In genomic region chr19:9791552-9792181, GRCh38 we compare ENCODE assay signal across 8 cellular contexts. TPM values are rescaled to one million over a fixed set of nuclear protein-coding genes. Genes with fewer than 3 reads are reported as not detected.
A peak's percentile ranks its signal among the peaks of the same experiment; 100 is the strongest.
DNase-seq lines count a peak whose midpoint lies in the region; ATAC-seq, FAIRE-seq and TF ChIP-seq lines count a peak whose summit lies in the region.

No MANE protein-coding gene starts in this region.

- H3K27ac ChIP-seq in H1 (ENCODE audit: low read depth, low read length): no peak overlapping the region

- H3K36me3 Mint-ChIP-seq in memory B cell: no peaks in the 10 kb centered on the region

- no peak overlapping the region for H2AFZ ChIP-seq in H1 (ENCODE audit: low read length)

- CTCF ChIA-PET in H1 (lab: Charles Lee; ENCODE audit: partially characterized antibody): interaction anchor here (2.0 kb wide), 1 partner anchor 166 kb away, joined by 12 read pairs; no protein-coding TSS in a partner anchor

- POLR2A ChIA-PET in H1 (lab: Charles Lee; ENCODE audit: partially characterized antibody): no interaction called here

- no peak for TF ChIP-seq EP300 in H1 (IDR thresholded peaks at IDR 0.05; ENCODE audit: borderline replicate concordance in 1 of 2, low read depth in 2 of 2, low read length in 2 of 2)

- H3K36me3 ChIP-seq in H1 (ENCODE audit: control insufficient read depth in 2 of 4, insufficient read depth in 4 of 4, low read length in 3 of 4): no peaks in the 10 kb centered on the region

- no peak overlapping the region for H3K23ac ChIP-seq in H1 (ENCODE audit: insufficient read length)

- no peaks in the 10 kb centered on the region for H4K20me1 ChIP-seq in H1 (replicated peaks in 1 of 2; ENCODE audit: control insufficient read depth in 1 of 2, insufficient read depth in 2 of 2, low read length in 2 of 2)

- TF ChIP-seq POLR2A in H1 (IDR thresholded peaks at IDR 0.05; ENCODE audit: control extremely low read depth in 1 of 2, low read depth in 2 of 2, low read length in 2 of 2): no peak

- H3K9me3 Mint-ChIP-seq in memory B cell: peaks cover 2% of the 10 kb centered on the region

- no peak for TF ChIP-seq CTCF in H1 (IDR thresholded peaks at IDR 0.05; ENCODE audit: control extremely low read depth in 1 of 3, insufficient read depth in 1 of 3, low read depth in 1 of 3, low read length in 3 of 3)

- H3K23me2 ChIP-seq in H1 (ENCODE audit: low read depth, low read length): peaks cover 11% of the 10 kb centered on the region; the same call in 1 of the 2 replicates

- H2BK20ac ChIP-seq in H1 (ENCODE audit: low read length): no peak overlapping the region

- H3K4me1 Mint-ChIP-seq in memory B cell: peaks cover 19% of the 10 kb centered on the region

- 17% methylated on average over 7 of the region's 48 CpGs; no CpG with 5 or more reads in 1 of the 2 experiments for WGBS in H1 (ENCODE audit: extremely low coverage in 1 of 2, insufficient coverage in 1 of 2, insufficient read length in 1 of 2, insufficient replicate concordance in 2 of 2, low coverage in 1 of 2, low lambda C conversion rate in 2 of 2, missing lambda C conversion rate in 1 of 2), 2 experiments

- H3K56ac ChIP-seq in H1 (replicated peaks; ENCODE audit: insufficient read length, low read depth, low read length): no peak overlapping the region

- no peak overlapping the region for H2BK12ac ChIP-seq in H1 (ENCODE audit: low read depth, low read length)

- H4K8ac ChIP-seq in H1 (ENCODE audit: extremely low read depth, insufficient read depth, low read length): no peak overlapping the region

- no peak overlapping the region for H2BK15ac ChIP-seq in H1 (ENCODE audit: low read length)

- FAIRE-seq in H1 (lab: Jason Lieb, UNC): no peak

- TF ChIP-seq RAD21 in H1 (IDR thresholded peaks at IDR 0.05 in 1 of 2, conservative IDR thresholded peaks at IDR 0.05 in 1 of 2; ENCODE audit: low read depth in 2 of 2, low read length in 2 of 2): no peak

- H3K27ac Mint-ChIP-seq in memory B cell: peak overlapping the region; percentile 98

- no peaks in the 10 kb centered on the region for H3K27me3 Mint-ChIP-seq in memory B cell

- H4K91ac ChIP-seq in H1 (replicated peaks; ENCODE audit: insufficient read length, low read length): no peak overlapping the region

- H3K79me2 ChIP-seq in H1 (ENCODE audit: control insufficient read depth in 1 of 2, insufficient read depth in 2 of 2, low read length in 2 of 2): no peaks in the 10 kb centered on the region

- H2AK5ac ChIP-seq in H1 (ENCODE audit: low read depth, low read length): no peak overlapping the region

- no peak overlapping the region for H2BK5ac ChIP-seq in H1 (ENCODE audit: low read depth, low read length)

- 0 out of 2 replicates have a peak, but pooled peaks cover 2% of the 10 kb centered on the region for H3K79me1 ChIP-seq in H1 (ENCODE audit: low read depth, low read length)

- ATAC-seq in HG03521 (IDR thresholded peaks at IDR 0.05; ENCODE audit: unreplicated experiment) (peak; percentile 26), memory B cell (ENCODE audit: low read depth) (peak; percentile 33), HG02588 (IDR thresholded peaks at IDR 0.05; ENCODE audit: unreplicated experiment) (no peak)

- H3K4me3 ChIP-seq in H1 (ENCODE audit: extremely low read depth in 1 of 4, insufficient read depth in 2 of 4, low read depth in 3 of 4, low read length in 4 of 4): peak overlapping the region; percentile 27 to 77 (median 42); a peak in 7 of 8 replicates

- H3K4ac ChIP-seq in H1 (replicated peaks; ENCODE audit: insufficient read length, low read depth, low read length): no peak overlapping the region

- H3K9me3 ChIP-seq in H1 (ENCODE audit: insufficient read depth in 2 of 2, low read depth in 1 of 2, low read length in 1 of 2): no peaks in the 10 kb centered on the region

- no peak overlapping the region for H3K9ac ChIP-seq in H1 (replicated peaks in 1 of 4; ENCODE audit: extremely low read depth in 1 of 4, low read depth in 3 of 4, low read length in 3 of 4)

- peak overlapping the region; percentile 96 for H3K4me3 Mint-ChIP-seq in memory B cell

- no peak overlapping the region for H3K18ac ChIP-seq in H1 (ENCODE audit: extremely low read depth, low read length)

- no peak overlapping the region for H2BK120ac ChIP-seq in H1 (replicated peaks; ENCODE audit: low read depth, low read length)

- peak overlapping the region; percentile 50 to 85 for H3K4me2 ChIP-seq in H1 (ENCODE audit: insufficient read depth in 1 of 2, low read depth in 2 of 2, low read length in 2 of 2)

- H3K4me1 ChIP-seq in H1 (replicated peaks in 1 of 4; ENCODE audit: control insufficient read depth in 3 of 4, insufficient read depth in 4 of 4, low read length in 3 of 4): peaks cover 0 to 6% (median 2%) of the 10 kb centered on the region in 4 experiments; a peak in 4 of 7 replicates

- DNase-seq in GM04503 (ENCODE audit: low read depth) (peak; percentile 52), H1 (ENCODE audit: low read depth in 1 of 2, low spot score in 2 of 2) (peak; percentile 93 to 98), memory B cell (ENCODE audit: low spot score in 2 of 2) (peak; percentile 73 to 82)
- DNase-seq in NK-92 treated with Interleukin-12 subunit alpha and Interleukin-12 subunit beta, amount 100 ng/mL, for 24 hours (lab: John Stamatoyannopoulos, UW): peak; percentile 87
- DNase-seq in activated CD8-positive, alpha-beta memory T cell treated with anti-CD3 and anti-CD28 coated beads, Interleukin-2, amount 50 U/mL, for 1 hour (ENCODE audit: extremely low read depth): peak; percentile 85
- peak; percentile 79 to 92 (median 82) for DNase-seq in stimulated activated CD4-positive, alpha-beta T cell treated with anti-CD3 and anti-CD28 coated beads, TNF-alpha, amount 100 ng/mL, for 24 hours (ENCODE audit: low read depth in 3 of 3)

- H4K5ac ChIP-seq in H1 (ENCODE audit: insufficient read length, low read depth, low read length): no peak overlapping the region

- no peaks in the 10 kb centered on the region for H3K27me3 ChIP-seq in H1 (replicated peaks in 1 of 4; ENCODE audit: control insufficient read depth in 3 of 4, extremely low read depth in 1 of 4, insufficient read depth in 3 of 4, low read length in 3 of 4)

- no peak overlapping the region for H3K14ac ChIP-seq in H1 (ENCODE audit: insufficient read length)

TF ChIP-seq in H1, 55 proteins besides CTCF, POLR2A, EP300 and RAD21 (continues in another document):
- TF ChIP-seq BRCA1 (IDR thresholded peaks at IDR 0.05; ENCODE audit: low read depth, low read length) (peak; percentile 77; the same call in 1 of the 2 replicates), TAF1 (IDR thresholded peaks at IDR 0.05; ENCODE audit: low read depth, low read length) (peak; percentile 53; the same call in 1 of the 2 replicates), SP1 (IDR thresholded peaks at IDR 0.05; ENCODE audit: low read depth, low read length) (peak; percentile 80), CHD2 (IDR thresholded peaks at IDR 0.05; ENCODE audit: low read length) (peak; percentile 95), POLR2AphosphoS5 (IDR thresholded peaks at IDR 0.05; ENCODE audit: low read depth, low read length) (peak; percentile 58), RFX5 (IDR thresholded peaks at IDR 0.05; ENCODE audit: borderline replicate concordance, low read depth, low read length) (no peak), CREB1 (IDR thresholded peaks at IDR 0.05) (peak; percentile 72), TBP (IDR thresholded peaks at IDR 0.05; ENCODE audit: low read depth, low read length) (peak; percentile 53; the same call in 1 of the 2 replicates), EGR1 (IDR thresholded peaks at IDR 0.05; ENCODE audit: borderline replicate concordance, low read depth, low read length) (peak; percentile 76; the same call in 1 of the 2 replicates)

RNA-seq across cellular contexts. Expression of gene ZNF846, which starts 23.1 kb away (rescaled TPM):
- total RNA-seq in H1 (2021; fragmentation: NEBNext Ultra II Directional; extraction: Animal tissue kit (Norgen Biotek cat#: 25700)): 9.0 and 9.2 TPM in 2 replicates
- polyA plus RNA-seq in H1 (2011; rRNA removed): 4.5 and 4.8 TPM in 2 replicates
- 6.3 TPM for polyA plus RNA-seq in H1 (2011; cell fraction: cytosol; rRNA removed)
- polyA plus RNA-seq in H1 (2011; cell fraction: nucleus; rRNA removed): 5.4 TPM
- polyA plus RNA-seq in H1 (2012, experiment 1 of 2): 7.1 to 8.6 TPM (median 7.4 TPM) in 4 replicates
- 2.9 TPM for polyA plus RNA-seq in H1 (2012, experiment 2 of 2)
- polyA plus RNA-seq in H1 (2013, experiment 1 of 2): 7.0 TPM
- polyA plus RNA-seq in H1 (2013, experiment 2 of 2): 5.5 TPM
- 10.3 and 12.6 TPM in 2 replicates for polyA minus RNA-seq in H1 (2011; rRNA and poly(A)+ RNA removed)
- 2.7 TPM for polyA minus RNA-seq in H1 (2011; cell fraction: cytosol; rRNA and poly(A)+ RNA removed)
- 9.8 TPM for polyA minus RNA-seq in H1 (2011; cell fraction: nucleus; rRNA and poly(A)+ RNA removed)

RNA-seq across cellular contexts. Expression of gene FBXL12, which starts 27.2 kb away (rescaled TPM):
- total RNA-seq in H1 (2021; fragmentation: NEBNext Ultra II Directional; extraction: Animal tissue kit (Norgen Biotek cat#: 25700)): 24.6 and 26.7 TPM in 2 replicates
- 62.3 and 89.1 TPM in 2 replicates for polyA plus RNA-seq in H1 (2011; rRNA removed)
- polyA plus RNA-seq in H1 (2011; cell fraction: cytosol; rRNA removed): 56.8 TPM
- polyA plus RNA-seq in H1 (2011; cell fraction: nucleus; rRNA removed): 59.7 TPM
- 24.8 to 33.5 TPM (median 30.6 TPM) in 4 replicates for polyA plus RNA-seq in H1 (2012, experiment 1 of 2)
- 29.7 TPM for polyA plus RNA-seq in H1 (2012, experiment 2 of 2)
- 25.9 TPM for polyA plus RNA-seq in H1 (2013, experiment 1 of 2)
- polyA plus RNA-seq in H1 (2013, experiment 2 of 2): 25.4 TPM
- 11.2 and 13.5 TPM in 2 replicates for polyA minus RNA-seq in H1 (2011; rRNA and poly(A)+ RNA removed)
- 12.6 TPM for polyA minus RNA-seq in H1 (2011; cell fraction: cytosol; rRNA and poly(A)+ RNA removed)
- polyA minus RNA-seq in H1 (2011; cell fraction: nucleus; rRNA and poly(A)+ RNA removed): 20.7 TPM

RNA-seq across cellular contexts. Expression of gene UBL5, which starts 36.1 kb away (rescaled TPM):
- total RNA-seq in H1 (2021; fragmentation: NEBNext Ultra II Directional; extraction: Animal tissue kit (Norgen Biotek cat#: 25700)): 384 and 416 TPM in 2 replicates
- polyA plus RNA-seq in H1 (2011; rRNA removed): 1,137 and 1,209 TPM in 2 replicates
- 1,381 TPM for polyA plus RNA-seq in H1 (2011; cell fraction: cytosol; rRNA removed)
- polyA plus RNA-seq in H1 (2011; cell fraction: nucleus; rRNA removed): 379 TPM
- 570 to 950 TPM (median 731 TPM) in 4 replicates for polyA plus RNA-seq in H1 (2012, experiment 1 of 2)
- polyA plus RNA-seq in H1 (2012, experiment 2 of 2): 3,120 TPM
- 427 TPM for polyA plus RNA-seq in H1 (2013, experiment 1 of 2)
- polyA plus RNA-seq in H1 (2013, experiment 2 of 2): 439 TPM
- polyA minus RNA-seq in H1 (2011; rRNA and poly(A)+ RNA removed): 103 and 118 TPM in 2 replicates
- polyA minus RNA-seq in H1 (2011; cell fraction: cytosol; rRNA and poly(A)+ RNA removed): 80.6 TPM
- 77.9 TPM for polyA minus RNA-seq in H1 (2011; cell fraction: nucleus; rRNA and poly(A)+ RNA removed)

RNA-seq across cellular contexts. Expression of gene PIN1, which starts 43.5 kb away (rescaled TPM):
- 78.3 and 88.0 TPM in 2 replicates for total RNA-seq in H1 (2021; fragmentation: NEBNext Ultra II Directional; extraction: Animal tissue kit (Norgen Biotek cat#: 25700))
- polyA plus RNA-seq in H1 (2011; rRNA removed): 90.8 and 124 TPM in 2 replicates
- 145 TPM for polyA plus RNA-seq in H1 (2011; cell fraction: cytosol; rRNA removed)
- 106 TPM for polyA plus RNA-seq in H1 (2011; cell fraction: nucleus; rRNA removed)
- 53.3 to 94.4 TPM (median 91.8 TPM) in 4 replicates for polyA plus RNA-seq in H1 (2012, experiment 1 of 2)
- 98.1 TPM for polyA plus RNA-seq in H1 (2012, experiment 2 of 2)
- 64.9 TPM for polyA plus RNA-seq in H1 (2013, experiment 1 of 2)
- polyA plus RNA-seq in H1 (2013, experiment 2 of 2): 61.6 TPM
- polyA minus RNA-seq in H1 (2011; rRNA and poly(A)+ RNA removed): 16.1 and 18.6 TPM in 2 replicates
- polyA minus RNA-seq in H1 (2011; cell fraction: cytosol; rRNA and poly(A)+ RNA removed): 40.0 TPM
- polyA minus RNA-seq in H1 (2011; cell fraction: nucleus; rRNA and poly(A)+ RNA removed): 29.8 TPM
